In genomic region chr15:29569533-29570092, GRCh38 we compare ENCODE assay signal across 10 cellular contexts.
DNase-seq lines count a peak whose midpoint lies in the region; ATAC-seq and TF ChIP-seq lines count a peak whose summit lies in the region.
"Had no signal": no experiment of that assay in that cellular context is flagged by ENCODE, and none has a peak within 500 bp of the region (broad histone marks: within the 10 kb centered on the region; RNA-seq: fewer than 3 reads in every experiment).

No MANE protein-coding gene starts in this region.

- intact Hi-C loops in breast epithelium (cut with DNase I; ENCODE audit: low total_unique reads) (no loop called here), mammary epithelial cell (cut with micrococcal nuclease) (no loop called here)

- H3K27ac ChIP-seq in breast epithelium (no peak overlapping the region), mammary epithelial cell (ENCODE audit: insufficient read depth, low read depth, low read length) (no peak overlapping the region), mesodermal cell (ENCODE audit: low read depth, low read length, severe bottlenecking) (no peak overlapping the region), upper lobe of left lung (peak overlapping the region in 1 of 4 donors; percentile 75)
- H3K27ac ChIP-seq: epithelial cell of prostate, KMS-11 had no signal

- H3K4me3 Mint-ChIP-seq in brain, result peak overlapping the region; percentile 77 to 86 (median 83)

- no peak for TF ChIP-seq EP300 in upper lobe of left lung (IDR thresholded peaks at IDR 0.05)

- TF ChIP-seq CTCF in breast epithelium (IDR thresholded peaks at IDR 0.05) (no peak), mammary epithelial cell (conservative IDR thresholded peaks at IDR 0.05 in 1 of 2, IDR thresholded peaks at IDR 0.05 in 1 of 2; ENCODE audit: extremely low read depth in 1 of 2, insufficient read depth in 1 of 2, low read depth in 1 of 2, low read length in 2 of 2) (no peak), brain (conservative IDR thresholded peaks at IDR 0.05) (no peak), upper lobe of left lung (IDR thresholded peaks at IDR 0.05) (no peak)

- TF ChIP-seq POLR2A in breast epithelium (IDR thresholded peaks at IDR 0.05), result no peak
- no peak for TF ChIP-seq POLR2A in upper lobe of left lung (IDR thresholded peaks at IDR 0.05)

- peak overlapping the region in 3 of 5 experiments; percentile 1 to 74 (median 8) for H3K27ac Mint-ChIP-seq in brain

- H3K9ac ChIP-seq in mammary epithelial cell (ENCODE audit: insufficient read depth, low read length), result no peak overlapping the region

- H3K4me1 ChIP-seq in breast epithelium (no peaks in the 10 kb centered on the region), mammary epithelial cell (ENCODE audit: insufficient read depth, low read length) (peaks cover 8% of the 10 kb centered on the region), mesodermal cell (ENCODE audit: control insufficient read depth, insufficient read depth, low read length, poor library complexity, severe bottlenecking) (peaks cover 9% of the 10 kb centered on the region), upper lobe of left lung (peaks cover 4 to 39% (median 16%) of the 10 kb centered on the region in 4 donors)

- ATAC-seq in upper lobe of left lung (ENCODE audit: low FRiP score in 2 of 2) (no peak), HG02852 (IDR thresholded peaks at IDR 0.05; ENCODE audit: unreplicated experiment) (no peak), HG03460 (IDR thresholded peaks at IDR 0.05; ENCODE audit: unreplicated experiment) (no peak)

- CTCF ChIA-PET in mammary epithelial cell (lab: Charles Lee; ENCODE audit: low non-redundant PET), result no interaction called here

- WGBS in mammary epithelial cell (ENCODE audit: low coverage, missing lambda C conversion rate), result 2% methylated on average over 9 of the region's 37 CpGs
- WGBS in mesodermal cell (ENCODE audit: insufficient coverage in 2 of 2), 2 experiments, result 10 to 20% methylated on average over 2 to 10 of the region's 37 CpGs
- 8 to 10% methylated on average over 10 to 12 of the region's 37 CpGs for WGBS in upper lobe of left lung, 2 donors

- peaks cover 0 to 8% (median 4%) of the 10 kb centered on the region in 5 experiments for H3K9me3 Mint-ChIP-seq in brain

- H3K4me2 ChIP-seq in mammary epithelial cell (ENCODE audit: insufficient read depth, low read depth, low read length), result no peak overlapping the region

- peaks cover 23% of the 10 kb centered on the region for H3K4me1 Mint-ChIP-seq in brain

- H3K4me3 ChIP-seq in breast epithelium, result peak overlapping the region; percentile 33 to 67 (median 49)
- H3K4me3 ChIP-seq in mammary epithelial cell (replicated peaks in 1 of 3; ENCODE audit: insufficient read depth in 1 of 3, low read depth in 2 of 3, low read length in 3 of 3), result no peak overlapping the region
- H3K4me3 ChIP-seq in mesodermal cell (ENCODE audit: extremely low read depth, insufficient read depth, low read length, poor library complexity, severe bottlenecking), result peak overlapping the region; percentile 31
- H3K4me3 ChIP-seq in upper lobe of left lung, result peak overlapping the region; percentile 41 to 66 (median 56)

- H3K36me3 ChIP-seq in breast epithelium, result no peaks in the 10 kb centered on the region
- H3K36me3 ChIP-seq in mammary epithelial cell (ENCODE audit: insufficient read depth, low read length), result no peaks in the 10 kb centered on the region
- no peaks in the 10 kb centered on the region for H3K36me3 ChIP-seq in mesodermal cell (ENCODE audit: control insufficient read depth, insufficient read depth, low read length)
- H3K36me3 ChIP-seq in upper lobe of left lung, result no peaks in the 10 kb centered on the region

- in situ Hi-C loops in mammary epithelial cell (cut with MboI; ENCODE audit: low sequenced_read_pairs in 2 of 2), result loop anchor here in 1 of 2 donors (10.0 kb wide), 1 partner anchor 55 kb away; no protein-coding TSS in a partner anchor

- BruUV-seq in mammary epithelial cell (replicated peaks; lab: Mats Ljungman, UMichigan), result no TSS peak

- peaks cover 61% of the 10 kb centered on the region for H3K27me3 Mint-ChIP-seq in brain

- H3K79me2 ChIP-seq in mammary epithelial cell (ENCODE audit: insufficient read depth, low read length), result no peaks in the 10 kb centered on the region

- no peaks in the 10 kb centered on the region for H3K36me3 Mint-ChIP-seq in brain

- dilution Hi-C loops in mammary epithelial cell (cut with HindIII; ENCODE audit: low sequenced_read_pairs), result no loop called here

- no peak for DNase-seq in breast epithelium (ENCODE audit: low spot score in 2 of 2)
- no peak for DNase-seq in mammary epithelial cell
- no peak for DNase-seq in upper lobe of left lung
- DNase-seq in A172 (ENCODE audit: low spot score), result no peak

- H3K9me3 ChIP-seq in breast epithelium, result no peaks in the 10 kb centered on the region
- no peaks in the 10 kb centered on the region for H3K9me3 ChIP-seq in mammary epithelial cell (replicated peaks; ENCODE audit: insufficient read depth, low read length)
- H3K9me3 ChIP-seq in mesodermal cell (ENCODE audit: control insufficient read depth, low read length), result no peaks in the 10 kb centered on the region
- no peaks in the 10 kb centered on the region for H3K9me3 ChIP-seq in upper lobe of left lung

- H3K27me3 ChIP-seq in breast epithelium, result peaks cover 0 to 70% of the 10 kb centered on the region in 2 donors
- H3K27me3 ChIP-seq in mammary epithelial cell (ENCODE audit: insufficient read depth, low read length), result peaks cover 30% of the 10 kb centered on the region
- H3K27me3 ChIP-seq in upper lobe of left lung, result peaks cover 0 to 18% (median 2%) of the 10 kb centered on the region in 4 donors

- H4K20me1 ChIP-seq in mammary epithelial cell (ENCODE audit: insufficient read depth, low read length), result no peaks in the 10 kb centered on the region

- H2AFZ ChIP-seq in mammary epithelial cell (ENCODE audit: low read depth, low read length), result no peak overlapping the region

Comparison
In these comparisons a context has a peak if more than half of its experiments do, and no peak if none do; other contexts are left out.
1. H3K4me3 ChIP-seq: peak in breast epithelium (3 of 3), mesodermal cell (single experiment) and upper lobe of left lung (4 of 4); none in mammary epithelial cell (0 of 3).